ENCODE assay signal across 15 cellular contexts in the genomic region with DNA sequence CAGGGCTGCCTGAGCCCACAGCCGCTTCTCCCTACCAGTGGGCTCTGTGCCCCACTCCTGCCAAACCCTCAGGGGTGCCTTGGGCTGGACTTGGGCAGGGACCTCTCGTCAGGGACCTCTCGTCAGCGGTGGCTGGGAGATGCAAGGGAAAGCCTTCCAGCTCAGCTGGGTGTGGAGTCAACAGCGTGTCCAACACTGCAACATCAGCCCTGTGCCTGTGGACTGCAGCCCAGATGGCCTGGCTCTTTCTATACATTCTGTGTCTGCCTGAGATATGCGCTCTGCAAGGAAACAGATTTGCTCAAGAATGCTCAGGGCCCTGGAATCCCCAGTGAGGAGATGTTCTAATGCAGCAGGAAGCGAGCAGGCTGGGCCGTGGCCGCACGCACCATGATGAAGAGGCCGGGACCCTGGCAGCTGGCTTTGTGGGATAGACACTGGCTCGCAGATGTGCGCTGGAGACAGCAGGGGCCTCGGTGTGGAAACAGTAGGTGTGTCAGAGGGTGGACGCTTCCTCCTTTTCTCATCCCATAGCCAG.
A peak's percentile ranks its signal among the peaks of the same experiment; 100 is the strongest.
DNase-seq lines count a peak whose midpoint lies in the region; ATAC-seq and TF ChIP-seq lines count a peak whose summit lies in the region.
"Had no signal": no experiment of that assay in that cellular context is flagged by ENCODE, and none has a peak within 500 bp of the region (broad histone marks: within the 10 kb centered on the region; RNA-seq: fewer than 3 reads in every experiment).

No MANE protein-coding gene starts in this region.

- H3K36me3 ChIP-seq in RWPE2 (ENCODE audit: low read depth): no peaks in the 10 kb centered on the region
- H3K36me3 ChIP-seq in hepatocyte (replicated peaks; ENCODE audit: insufficient read depth, low read depth): no peaks in the 10 kb centered on the region
- H3K36me3 ChIP-seq: neural progenitor cell had no signal

- H3K9me3 ChIP-seq in RWPE2 (ENCODE audit: severe bottlenecking): no peaks in the 10 kb centered on the region
- no peaks in the 10 kb centered on the region for H3K9me3 ChIP-seq in hepatocyte (ENCODE audit: low read depth)
- H3K9me3 ChIP-seq: Caco-2 had no signal

- H2AFZ ChIP-seq in hepatocyte: no peak overlapping the region
- H2AFZ ChIP-seq: neural progenitor cell had no signal

- TF ChIP-seq CTCF in RWPE2 (IDR thresholded peaks at IDR 0.05; ENCODE audit: poor library complexity, severe bottlenecking): no peak
- no peak for TF ChIP-seq CTCF in coronary artery (IDR thresholded peaks at IDR 0.05)
- no peak for TF ChIP-seq CTCF in hepatocyte (IDR thresholded peaks at IDR 0.05; ENCODE audit: poor library complexity)

- H3K27ac ChIP-seq in RWPE2 (ENCODE audit: poor library complexity, severe bottlenecking) (no peak overlapping the region), coronary artery (peak overlapping the region in 1 of 2 donors; percentile 11), hepatocyte (peak overlapping the region; percentile 89)
- H3K27ac ChIP-seq: neural progenitor cell had no signal

- H3K27me3 ChIP-seq in RWPE2 (ENCODE audit: insufficient read depth, poor library complexity, severe bottlenecking) (peaks cover 4% of the 10 kb centered on the region), hepatocyte (no peaks in the 10 kb centered on the region)
- H3K27me3 ChIP-seq: neural progenitor cell had no signal

- ATAC-seq in RWPE2 (ENCODE audit: low read depth): no peak
- ATAC-seq in HG02884 (IDR thresholded peaks at IDR 0.05; ENCODE audit: unreplicated experiment): no peak
- ATAC-seq: effector memory CD8-positive, alpha-beta T cell had no signal

- H3K79me2 ChIP-seq in hepatocyte: no peaks in the 10 kb centered on the region

- DNase-seq in RWPE2 (ENCODE audit: low spot score): peak; percentile 52
- peak; percentile 60 for DNase-seq in coronary artery (ENCODE audit: low spot score)
- peak; percentile 71 for DNase-seq in hepatocyte (ENCODE audit: low spot score)
- peak; percentile 73 for DNase-seq in skeletal muscle cell (ENCODE audit: low read depth)
- DNase-seq in SW480 (ENCODE audit: low spot score): no peak
- no peak for DNase-seq in DMS79 (lab: John Stamatoyannopoulos, UW)
- DNase-seq: activated CD4-positive, alpha-beta T cell treated with anti-CD3 and anti-CD28 coated beads for 1 hour; AML-193; effector memory CD8-positive, alpha-beta T cell; Kasumi-1; NCI-H1105 treated with DMSO at 0.1 percent for 48 hours; NCI-H2081 treated with DMSO at 0.1 percent for 48 hours had no signal

- no peaks in the 10 kb centered on the region for H3K9me2 ChIP-seq in hepatocyte (replicated peaks; ENCODE audit: insufficient read depth)

- H3K4me3 ChIP-seq in RWPE2 (ENCODE audit: severe bottlenecking) (no peak overlapping the region), coronary artery (no peak overlapping the region), hepatocyte (no peak overlapping the region), skeletal muscle cell (ENCODE audit: low read depth, low read length) (no peak overlapping the region)
- H3K4me3 ChIP-seq: neural progenitor cell had no signal

- H3K4me1 ChIP-seq in RWPE2 (ENCODE audit: insufficient read depth, poor library complexity, severe bottlenecking) (peaks cover 11% of the 10 kb centered on the region), hepatocyte (ENCODE audit: insufficient read depth) (peaks cover 41% of the 10 kb centered on the region)
- H3K4me1 ChIP-seq: Caco-2, neural progenitor cell had no signal

- no peak overlapping the region for H3K4me2 ChIP-seq in hepatocyte
- H3K4me2 ChIP-seq: neural progenitor cell had no signal

- no peaks in the 10 kb centered on the region for H4K20me1 ChIP-seq in hepatocyte (ENCODE audit: insufficient read depth, poor library complexity, severe bottlenecking)

- 69% methylated on average over 15 of the region's 15 CpGs for WGBS in hepatocyte (ENCODE audit: low lambda C conversion rate, missing lambda C conversion rate)

Comparison
In these comparisons a context has a peak if more than half of its experiments do, and no peak if none do; other contexts are left out.
1. DNase-seq: peak in RWPE2 (single experiment), coronary artery (single experiment), hepatocyte (single experiment) and skeletal muscle cell (single experiment); none in SW480 (single experiment) and DMS79 (single experiment).